Comparison of ENCODE assay signal across 19 cellular contexts in the genomic region with DNA sequence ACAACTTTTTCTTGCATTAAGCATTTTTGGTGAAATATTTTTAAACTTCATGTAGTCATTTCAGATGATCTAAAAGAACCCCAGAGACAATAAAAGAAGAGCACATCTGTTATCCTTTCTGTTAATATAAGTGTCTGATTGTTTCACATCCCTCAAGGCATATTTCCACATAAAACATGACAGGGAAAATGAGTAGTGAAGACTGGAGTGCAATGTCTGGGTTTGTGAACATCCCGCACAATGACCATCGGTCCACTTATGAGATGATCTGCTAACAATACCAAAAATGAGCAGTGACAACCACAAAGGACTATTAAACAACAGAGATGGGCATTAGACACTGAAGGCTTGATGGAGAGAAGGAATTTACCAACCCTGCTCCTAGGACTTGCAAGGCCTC.
A peak's percentile ranks its signal among the peaks of the same experiment; 100 is the strongest.
DNase-seq lines count a peak whose midpoint lies in the region; ATAC-seq and TF ChIP-seq lines count a peak whose summit lies in the region.
"Had no signal": no experiment of that assay in that cellular context is flagged by ENCODE, and none has a peak within 500 bp of the region (broad histone marks: within the 10 kb centered on the region; RNA-seq: fewer than 3 reads in every experiment).

No MANE protein-coding gene starts in this region.

- ATAC-seq in GM23338, result no peak
- peak; percentile 55 for ATAC-seq in sciatic nerve
- ATAC-seq in GM19351 (IDR thresholded peaks at IDR 0.05; ENCODE audit: unreplicated experiment), result no peak
- ATAC-seq: A549 had no signal

- H3K9ac ChIP-seq in mammary epithelial cell (ENCODE audit: insufficient read depth, low read length) (no peak overlapping the region), endodermal cell (ENCODE audit: extremely low read depth, low read length, poor library complexity, severe bottlenecking) (no peak overlapping the region)
- H3K9ac ChIP-seq: GM23248 had no signal

- H3K9me3 ChIP-seq in mammary epithelial cell (replicated peaks; ENCODE audit: insufficient read depth, low read length) (no peaks in the 10 kb centered on the region), endodermal cell (ENCODE audit: control insufficient read depth, low read length) (no peaks in the 10 kb centered on the region)
- H3K9me3 ChIP-seq: HAP-1 had no signal

- H3K27me3 ChIP-seq in mammary epithelial cell (ENCODE audit: insufficient read depth, low read length), result no peaks in the 10 kb centered on the region
- no peaks in the 10 kb centered on the region for H3K27me3 ChIP-seq in GM23338 (ENCODE audit: insufficient read depth)
- H3K27me3 ChIP-seq in endodermal cell (ENCODE audit: control insufficient read depth, insufficient read depth, low read length, poor library complexity, severe bottlenecking), result no peaks in the 10 kb centered on the region

- H3K79me2 ChIP-seq in mammary epithelial cell (ENCODE audit: insufficient read depth, low read length), result no peaks in the 10 kb centered on the region
- no peaks in the 10 kb centered on the region for H3K79me2 ChIP-seq in GM23338 (replicated peaks; ENCODE audit: insufficient read depth)

- H3K27ac ChIP-seq in mammary epithelial cell (ENCODE audit: insufficient read depth, low read depth, low read length) (no peak overlapping the region), GM23338 (ENCODE audit: low read depth) (no peak overlapping the region), endodermal cell (ENCODE audit: low read depth, low read length) (peak overlapping the region; percentile 14)
- H3K27ac ChIP-seq: A549, GM23248 had no signal

- DNase-seq in mammary epithelial cell (peak; percentile 44), MCF 10A (ENCODE audit: unreplicated experiment) (no peak), GM23338 (ENCODE audit: low spot score) (no peak), endodermal cell (no peak), sciatic nerve (ENCODE audit: low spot score) (no peak), HPDE6-E6E7 (ENCODE audit: extremely low spot score) (no peak), AG20443 (ENCODE audit: low spot score) (no peak)
- DNase-seq: 8988T; ACHN; C1 segment of cervical spinal cord; Caco-2; CD4-positive, alpha-beta memory T cell; DMS79; GF-D8; GM23248; HFFc6 had no signal

- no peaks in the 10 kb centered on the region; the same call in 1 of the 2 replicates for H3K9me2 ChIP-seq in GM23338 (ENCODE audit: insufficient read depth)

- H3F3A ChIP-seq in GM23338 (replicated peaks; ENCODE audit: low read depth), result no peaks in the 10 kb centered on the region

- H3K4me3 ChIP-seq in mammary epithelial cell (replicated peaks in 1 of 3; ENCODE audit: insufficient read depth in 1 of 3, low read depth in 2 of 3, low read length in 3 of 3), result no peak overlapping the region
- no peak overlapping the region for H3K4me3 ChIP-seq in GM23338
- H3K4me3 ChIP-seq in endodermal cell (ENCODE audit: low read length), result no peak overlapping the region
- H3K4me3 ChIP-seq: A549, GM23248, HAP-1 had no signal

- no peak for TF ChIP-seq CTCF in mammary epithelial cell (conservative IDR thresholded peaks at IDR 0.05 in 1 of 2, IDR thresholded peaks at IDR 0.05 in 1 of 2; ENCODE audit: extremely low read depth in 1 of 2, insufficient read depth in 1 of 2, low read depth in 1 of 2, low read length in 2 of 2)
- TF ChIP-seq CTCF in MCF 10A (IDR thresholded peaks at IDR 0.05; ENCODE audit: unreplicated experiment), result no peak
- TF ChIP-seq CTCF in GM23338 (conservative IDR thresholded peaks at IDR 0.05; ENCODE audit: low read depth in 2 of 2), result no peak
- no peak for TF ChIP-seq CTCF in endodermal cell (conservative IDR thresholded peaks at IDR 0.05)

- H4K20me1 ChIP-seq in mammary epithelial cell (ENCODE audit: insufficient read depth, low read length) (no peaks in the 10 kb centered on the region), GM23338 (replicated peaks; ENCODE audit: insufficient read depth) (no peaks in the 10 kb centered on the region)

- in situ Hi-C loops in mammary epithelial cell (cut with MboI; ENCODE audit: low sequenced_read_pairs in 2 of 2), result no loop called here

- intact Hi-C loops in mammary epithelial cell (cut with micrococcal nuclease) (no loop called here), MCF 10A (cut with micrococcal nuclease) (no loop called here), sciatic nerve (cut with DNase I) (no loop called here)

- no peak overlapping the region for H3K4me3 Mint-ChIP-seq in MCF 10A (ENCODE audit: unreplicated experiment)
- H3K4me3 Mint-ChIP-seq in GM23338, result no peak overlapping the region
- H3K4me3 Mint-ChIP-seq in endodermal cell, result no peak overlapping the region
- H3K4me3 Mint-ChIP-seq: CD4-positive, alpha-beta memory T cell; HFFc6 had no signal

- POLR2A ChIA-PET in MCF 10A (lab: Yijun Ruan, JAX), result interaction anchor here (0.7 kb wide), 1 partner anchor 8 kb away, joined by 4 read pairs; no protein-coding TSS in a partner anchor

- H3K4me1 Mint-ChIP-seq in MCF 10A (ENCODE audit: insufficient read depth, unreplicated experiment) (no peaks in the 10 kb centered on the region), GM23338 (no peaks in the 10 kb centered on the region), endodermal cell (no peaks in the 10 kb centered on the region)
- H3K4me1 Mint-ChIP-seq: CD4-positive, alpha-beta memory T cell had no signal

- CTCF ChIA-PET in mammary epithelial cell (lab: Charles Lee; ENCODE audit: low non-redundant PET), result no interaction called here
- CTCF ChIA-PET in MCF 10A (lab: Yijun Ruan, JAX), result no interaction called here

- BruUV-seq in mammary epithelial cell (replicated peaks; lab: Mats Ljungman, UMichigan) (no TSS peak), MCF 10A (replicated peaks; lab: Mats Ljungman, UMichigan) (no TSS peak)

- dilution Hi-C loops in mammary epithelial cell (cut with HindIII; ENCODE audit: low sequenced_read_pairs), result no loop called here

- no peaks in the 10 kb centered on the region for H3K27me3 Mint-ChIP-seq in MCF 10A (ENCODE audit: insufficient read depth, unreplicated experiment)
- H3K27me3 Mint-ChIP-seq in GM23338 (ENCODE audit: insufficient read depth, low read depth, poor library complexity), result peaks cover 2% of the 10 kb centered on the region
- H3K27me3 Mint-ChIP-seq in endodermal cell (ENCODE audit: insufficient read depth), result no peaks in the 10 kb centered on the region

- H3K9me3 Mint-ChIP-seq in MCF 10A (ENCODE audit: unreplicated experiment), result peaks cover 12% of the 10 kb centered on the region
- H3K9me3 Mint-ChIP-seq in GM23338, result peaks cover 6% of the 10 kb centered on the region; the same call in 2 of the 3 replicates
- H3K9me3 Mint-ChIP-seq in endodermal cell, result peaks cover 8% of the 10 kb centered on the region
- H3K9me3 Mint-ChIP-seq: HFFc6 had no signal

- H3K27ac Mint-ChIP-seq in MCF 10A (ENCODE audit: low read depth, unreplicated experiment), result no peak overlapping the region
- H3K27ac Mint-ChIP-seq in GM23338, result no peak overlapping the region
- no peak overlapping the region for H3K27ac Mint-ChIP-seq in endodermal cell
- H3K27ac Mint-ChIP-seq: CD4-positive, alpha-beta memory T cell; HFFc6 had no signal

- WGBS in mammary epithelial cell (ENCODE audit: low coverage, missing lambda C conversion rate), result 49% methylated on average over 2 of the region's 2 CpGs
- 92 to 100% methylated on average over 2 of the region's 2 CpGs for WGBS in endodermal cell (ENCODE audit: insufficient coverage in 1 of 2, insufficient read length in 1 of 2), 2 experiments

- no peak overlapping the region for H3K4me2 ChIP-seq in mammary epithelial cell (ENCODE audit: insufficient read depth, low read depth, low read length)
- H3K4me2 ChIP-seq in GM23338, result no peak overlapping the region
- H3K4me2 ChIP-seq: A549 had no signal

- H3K4me1 ChIP-seq in mammary epithelial cell (ENCODE audit: insufficient read depth, low read length) (no peaks in the 10 kb centered on the region), GM23338 (ENCODE audit: insufficient read depth) (no peaks in the 10 kb centered on the region), endodermal cell (ENCODE audit: control insufficient read depth, insufficient read depth, low read length) (no peaks in the 10 kb centered on the region)
- H3K4me1 ChIP-seq: A549, Caco-2, HAP-1 had no signal

- H3K36me3 Mint-ChIP-seq in MCF 10A (ENCODE audit: insufficient read depth, unreplicated experiment), result no peaks in the 10 kb centered on the region
- H3K36me3 Mint-ChIP-seq in GM23338 (ENCODE audit: low read depth), result no peaks in the 10 kb centered on the region
- H3K36me3 Mint-ChIP-seq in endodermal cell (ENCODE audit: low read depth), result no peaks in the 10 kb centered on the region
- H3K36me3 Mint-ChIP-seq: CD4-positive, alpha-beta memory T cell had no signal

- no peaks in the 10 kb centered on the region for H3K36me3 ChIP-seq in mammary epithelial cell (ENCODE audit: insufficient read depth, low read length)
- no peaks in the 10 kb centered on the region for H3K36me3 ChIP-seq in GM23338 (ENCODE audit: insufficient read depth)
- H3K36me3 ChIP-seq in endodermal cell (ENCODE audit: control insufficient read depth, insufficient read depth, low read length), result no peaks in the 10 kb centered on the region
- H3K36me3 ChIP-seq: HAP-1 had no signal

- H2AFZ ChIP-seq in mammary epithelial cell (ENCODE audit: low read depth, low read length), result no peak overlapping the region
- peak overlapping the region; percentile 24; the same call in 1 of the 2 replicates for H2AFZ ChIP-seq in GM23338
- H2AFZ ChIP-seq: GM23248 had no signal

TF ChIP-seq in GM23338, 12 proteins besides CTCF, POLR2A, EP300 and RAD21 (continues in another document):
- TF ChIP-seq NANOG (IDR thresholded peaks at IDR 0.05; ENCODE audit: borderline replicate concordance), result no peak
